ENCODE assay signal across 8 cellular contexts in genomic region chr19:19319725-19320361, GRCh38. TPM values are rescaled to one million over a fixed set of nuclear protein-coding genes. Genes with fewer than 3 reads are reported as not detected.
DNase-seq lines count a peak whose midpoint lies in the region; ATAC-seq, FAIRE-seq and TF ChIP-seq lines count a peak whose summit lies in the region.

No MANE protein-coding gene starts in this region.

- H3K4me1 ChIP-seq in KMS-11 (ENCODE audit: low read depth, poor library complexity, severe bottlenecking) (peaks cover 19% of the 10 kb centered on the region), muscle layer of colon (ENCODE audit: insufficient read depth, low read length) (peaks cover 25% of the 10 kb centered on the region)

- no peaks in the 10 kb centered on the region for H3K27me3 ChIP-seq in KMS-11 (ENCODE audit: insufficient read depth, low read depth)
- H3K27me3 ChIP-seq in muscle layer of colon (ENCODE audit: control insufficient read depth in 1 of 2, insufficient read depth in 2 of 2, low read length in 2 of 2): no peaks in the 10 kb centered on the region

- DNase-seq in caudate nucleus (lab: John Stamatoyannopoulos, UW) (peak in 2 of 61 donors; percentile 51 to 60), AML-193 (lab: John Stamatoyannopoulos, UW) (no peak), GM12892 (ENCODE audit: insufficient read length) (no peak)
- no peak for DNase-seq in activated CD4-positive, CD25-positive, alpha-beta regulatory T cell (lab: John Stamatoyannopoulos, UW)
- no peak for DNase-seq in stimulated activated CD4-positive, alpha-beta T cell treated with anti-CD3 and anti-CD28 coated beads, Interleukin-2, amount 100 ng/mL, for 48 hours

- peak; percentile 15 for ATAC-seq in GM18907 (IDR thresholded peaks at IDR 0.05; ENCODE audit: unreplicated experiment)

- no peak overlapping the region for H3K4me3 ChIP-seq in KMS-11 (IDR thresholded peaks at IDR 0.05; ENCODE audit: insufficient read depth, low read depth, low read length)
- H3K4me3 ChIP-seq in muscle layer of colon (ENCODE audit: low read depth in 1 of 2, low read length in 2 of 2): peak overlapping the region; percentile 75 to 87

- H3K79me2 ChIP-seq in KMS-11 (ENCODE audit: insufficient read depth, low read depth): peaks cover 64% of the 10 kb centered on the region

- no peak for TF ChIP-seq CTCF in KMS-11 (conservative IDR thresholded peaks at IDR 0.05; ENCODE audit: low read depth, low read length)

- H3K36me3 ChIP-seq in KMS-11 (ENCODE audit: insufficient read depth): no peaks in the 10 kb centered on the region; the same call in 1 of the 2 replicates
- peaks cover 27% of the 10 kb centered on the region for H3K36me3 ChIP-seq in muscle layer of colon (ENCODE audit: insufficient read depth, low read length)

- peak overlapping the region; percentile 96 for H3K4me2 ChIP-seq in KMS-11

- H4K20me1 ChIP-seq in KMS-11 (ENCODE audit: insufficient read depth): no peaks in the 10 kb centered on the region

- FAIRE-seq in GM12892 (lab: Jason Lieb, UNC): no peak

- H2AFZ ChIP-seq in KMS-11 (ENCODE audit: low read depth): peak overlapping the region; percentile 68

- no peak for TF ChIP-seq POLR2A in GM12892 (IDR thresholded peaks at IDR 0.05; ENCODE audit: low read depth, low read length)

- H3K27ac ChIP-seq in KMS-11: peak overlapping the region; percentile 65
- H3K27ac ChIP-seq in caudate nucleus (ENCODE audit: low read depth, low read length): peak overlapping the region; percentile 95
- peak overlapping the region; percentile 92 for H3K27ac ChIP-seq in muscle layer of colon (ENCODE audit: low read depth, low read length)

- H3K9ac ChIP-seq in KMS-11: peak overlapping the region; percentile 94
- peak overlapping the region; percentile 67 for H3K9ac ChIP-seq in muscle layer of colon (ENCODE audit: low read length)

- H3K9me3 ChIP-seq in muscle layer of colon (ENCODE audit: low read length): no peaks in the 10 kb centered on the region

RNA-seq across cellular contexts. Expression of gene SUGP1, which starts 0.5 kb away (rescaled TPM):
- 21.5 TPM for polyA plus RNA-seq in GM12892 (2012; ENCODE audit: missing spikeins)

RNA-seq across cellular contexts. Expression of gene MAU2, which starts 0.8 kb away (rescaled TPM):
- 19.7 TPM for polyA plus RNA-seq in GM12892 (2012; ENCODE audit: missing spikeins)

RNA-seq across cellular contexts. Expression of gene TM6SF2, which starts 46.7 kb away (rescaled TPM):
- polyA plus RNA-seq in GM12892 (2012; ENCODE audit: missing spikeins): not detected
